Comparison of ENCODE assay signal across 30 cellular contexts in the genomic region with DNA sequence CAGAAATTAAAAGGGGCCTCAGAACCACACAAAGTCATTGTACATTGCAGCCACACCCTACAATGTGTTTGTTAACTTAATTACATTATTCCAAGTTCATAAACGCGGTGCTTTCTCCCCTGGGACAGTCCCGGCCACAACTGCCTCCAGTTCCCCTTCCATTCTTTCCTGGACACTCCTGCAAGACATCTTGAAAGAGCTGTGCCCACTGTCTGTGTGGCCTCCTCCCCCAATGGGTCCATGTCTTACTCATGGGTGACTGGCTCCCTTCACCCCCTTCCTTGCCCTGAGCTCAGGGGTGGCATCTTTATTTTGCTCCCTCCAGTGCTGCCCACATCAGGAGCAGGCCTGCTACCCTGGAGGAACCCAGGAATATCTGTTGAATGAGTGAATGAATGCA.
"Had no signal": no experiment of that assay in that cellular context is flagged by ENCODE, and none has a peak within 500 bp of the region (broad histone marks: within the 10 kb centered on the region; RNA-seq: fewer than 3 reads in every experiment).

No MANE protein-coding gene starts in this region.

- H3K27ac Mint-ChIP-seq: naive thymus-derived CD4-positive, alpha-beta T cell; natural killer cell; nephron; progenitor cell of endocrine pancreas; stimulated activated effector memory CD8-positive, alpha-beta T cell treated with anti-CD3 and anti-CD28 coated beads, Interleukin-12 subunit alpha, Interleukin-12 subunit beta, amount 100 ng/mL, for 72 hours; stimulated activated naive B cell treated with anti-CD40 and anti-IgM and Interleukin-4, amounts not matched to agents 10 μg/mL and 1 μg/mL and 100 μg/mL, for 72 hours; stimulated activated naive CD8-positive, alpha-beta T cell treated with anti-CD3 and anti-CD28 coated beads, Interleukin-15, Interleukin-2, amounts not matched to agents 100 ng/mL and 50 ng/mL, for 24 hours had no signal

- H3K27me3 ChIP-seq: neutrophil, ovary, right lobe of liver, sigmoid colon, stomach, thyroid gland, tibial nerve, upper lobe of left lung, vagina had no signal

- H2AFZ ChIP-seq: parathyroid adenoma had no signal

- ATAC-seq: naive thymus-derived CD4-positive, alpha-beta T cell; natural killer cell; psoas muscle; right cardiac atrium; right lobe of liver; stimulated activated effector memory CD8-positive, alpha-beta T cell treated with anti-CD3 and anti-CD28 coated beads, Interleukin-12 subunit alpha, Interleukin-12 subunit beta, amount 100 ng/mL, for 72 hours; stimulated activated naive B cell treated with anti-CD40 and anti-IgM and Interleukin-4, amounts not matched to agents 10 μg/mL and 1 μg/mL and 100 μg/mL, for 72 hours had no signal

- H3K4me1 Mint-ChIP-seq: naive thymus-derived CD4-positive, alpha-beta T cell; natural killer cell; nephron; stimulated activated effector memory CD8-positive, alpha-beta T cell treated with anti-CD3 and anti-CD28 coated beads, Interleukin-12 subunit alpha, Interleukin-12 subunit beta, amount 100 ng/mL, for 72 hours; stimulated activated naive B cell treated with anti-CD40 and anti-IgM and Interleukin-4, amounts not matched to agents 10 μg/mL and 1 μg/mL and 100 μg/mL, for 72 hours had no signal

- H3K79me2 ChIP-seq: parathyroid adenoma had no signal

- H3K9ac ChIP-seq: parathyroid adenoma had no signal

- H3K9me3 Mint-ChIP-seq: natural killer cell; nephron; neural crest cell; stimulated activated naive CD8-positive, alpha-beta T cell treated with anti-CD3 and anti-CD28 coated beads, Interleukin-15, Interleukin-2, amounts not matched to agents 100 ng/mL and 50 ng/mL, for 24 hours had no signal

- H3K27me3 Mint-ChIP-seq: progenitor cell of endocrine pancreas had no signal

- H3K4me3 Mint-ChIP-seq: naive thymus-derived CD4-positive, alpha-beta T cell; natural killer cell; nephron; neural crest cell; stimulated activated effector memory CD8-positive, alpha-beta T cell treated with anti-CD3 and anti-CD28 coated beads, Interleukin-12 subunit alpha, Interleukin-12 subunit beta, amount 100 ng/mL, for 72 hours; stimulated activated naive B cell treated with anti-CD40 and anti-IgM and Interleukin-4, amounts not matched to agents 10 μg/mL and 1 μg/mL and 100 μg/mL, for 72 hours; stimulated activated naive CD8-positive, alpha-beta T cell treated with anti-CD3 and anti-CD28 coated beads, Interleukin-15, Interleukin-2, amounts not matched to agents 100 ng/mL and 50 ng/mL, for 24 hours had no signal

- H3K9me3 ChIP-seq: neutrophil, ovary, psoas muscle, right lobe of liver, sigmoid colon, stomach, thoracic aorta, thyroid gland, tibial nerve, upper lobe of left lung, vagina had no signal

- H3K36me3 Mint-ChIP-seq: naive thymus-derived CD4-positive, alpha-beta T cell; natural killer cell; stimulated activated effector memory CD8-positive, alpha-beta T cell treated with anti-CD3 and anti-CD28 coated beads, Interleukin-12 subunit alpha, Interleukin-12 subunit beta, amount 100 ng/mL, for 72 hours; stimulated activated naive B cell treated with anti-CD40 and anti-IgM and Interleukin-4, amounts not matched to agents 10 μg/mL and 1 μg/mL and 100 μg/mL, for 72 hours had no signal

- H3K4me1 ChIP-seq: parathyroid adenoma, psoas muscle, sigmoid colon, thyroid gland, upper lobe of left lung, vagina had no signal

- H3K27ac ChIP-seq: neutrophil, ovary, parathyroid adenoma, psoas muscle, right lobe of liver, sigmoid colon, stomach, thoracic aorta, thyroid gland, tibial nerve, upper lobe of left lung, vagina had no signal

- H3K4me3 ChIP-seq: ovary, psoas muscle, right lobe of liver, sigmoid colon, stomach, thoracic aorta, thyroid gland, tibial nerve, upper lobe of left lung, vagina had no signal

- DNase-seq: naive thymus-derived CD4-positive, alpha-beta T cell; natural killer cell; nucleus accumbens; ovary; posterior cingulate gyrus; psoas muscle; right cardiac atrium; right lobe of liver; sigmoid colon; small intestine; stimulated activated CD4-positive, alpha-beta T cell treated with anti-CD3 and anti-CD28 coated beads, Interleukin-15, amount 100 ng/mL, for 24 hours; stimulated activated CD4-positive, alpha-beta T cell treated with anti-CD3 and anti-CD28 coated beads, Interleukin-2, amount 100 ng/mL, for 24 hours; stimulated activated CD4-positive, alpha-beta T cell treated with anti-CD3 and anti-CD28 coated beads, Interleukin-2, amount 100 ng/mL, for 48 hours; stimulated activated CD4-positive, alpha-beta T cell treated with anti-CD3 and anti-CD28 coated beads, Interleukin-4, amount 100 ng/mL, for 24 hours; stimulated activated naive B cell treated with anti-CD40 and anti-IgM and Interleukin-4, amounts not matched to agents 10 μg/mL and 1 μg/mL and 100 μg/mL, for 72 hours; stimulated activated naive CD4-positive, alpha-beta T cell treated with Interleukin-2 at 50 U/mL for 16 hours; stomach; thyroid gland; trophoblast cell; upper lobe of left lung had no signal

- H3K36me3 ChIP-seq: neutrophil, ovary, right lobe of liver, sigmoid colon, stomach, thoracic aorta, thyroid gland, tibial nerve, upper lobe of left lung, vagina had no signal
